In the genomic region with DNA sequence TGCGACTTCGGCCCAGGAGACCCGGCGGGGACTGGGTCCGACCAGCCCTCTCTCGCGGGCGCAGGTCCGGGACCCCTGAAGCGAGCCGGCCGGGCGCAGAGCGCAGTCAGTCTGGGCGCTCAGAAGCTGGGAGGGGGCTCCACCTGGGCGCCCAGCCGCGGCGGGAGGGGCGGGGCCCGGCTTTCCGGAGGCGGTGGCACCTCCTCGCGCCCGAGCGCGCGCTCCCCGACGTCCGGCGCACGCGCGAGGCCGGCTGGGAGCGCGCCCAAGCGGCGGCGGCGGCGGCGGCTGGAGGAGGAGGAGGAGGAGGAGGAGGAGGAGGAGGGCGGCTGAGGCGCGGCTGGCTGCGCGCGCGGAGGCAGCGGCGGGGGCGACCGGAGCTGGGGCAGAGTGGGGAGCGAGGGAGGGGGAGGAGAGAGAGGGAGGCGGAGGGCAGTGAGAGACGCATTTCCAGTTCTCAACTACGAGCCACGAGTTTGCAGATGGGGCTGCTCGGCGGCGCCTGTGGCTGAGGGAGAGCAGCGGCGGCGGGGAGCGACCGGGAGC, we compare ENCODE assay signal across 8 cellular contexts. TPM values are rescaled to one million over a fixed set of nuclear protein-coding genes. Genes with fewer than 3 reads are reported as not detected.
DNase-seq lines count a peak whose midpoint lies in the region; ATAC-seq and TF ChIP-seq lines count a peak whose summit lies in the region.

A gene with protein sequence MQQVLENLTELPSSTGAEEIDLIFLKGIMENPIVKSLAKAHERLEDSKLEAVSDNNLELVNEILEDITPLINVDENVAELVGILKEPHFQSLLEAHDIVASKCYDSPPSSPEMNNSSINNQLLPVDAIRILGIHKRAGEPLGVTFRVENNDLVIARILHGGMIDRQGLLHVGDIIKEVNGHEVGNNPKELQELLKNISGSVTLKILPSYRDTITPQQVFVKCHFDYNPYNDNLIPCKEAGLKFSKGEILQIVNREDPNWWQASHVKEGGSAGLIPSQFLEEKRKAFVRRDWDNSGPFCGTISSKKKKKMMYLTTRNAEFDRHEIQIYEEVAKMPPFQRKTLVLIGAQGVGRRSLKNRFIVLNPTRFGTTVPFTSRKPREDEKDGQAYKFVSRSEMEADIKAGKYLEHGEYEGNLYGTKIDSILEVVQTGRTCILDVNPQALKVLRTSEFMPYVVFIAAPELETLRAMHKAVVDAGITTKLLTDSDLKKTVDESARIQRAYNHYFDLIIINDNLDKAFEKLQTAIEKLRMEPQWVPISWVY (plus strand): TSS at position 445 of the 546 bp plus-strand sequence. CDS start 50,216 bp downstream, outside the sequence.

- no peak for TF ChIP-seq CTCF in AG10803 (conservative IDR thresholded peaks at IDR 0.05; ENCODE audit: low read length)
- no peak for TF ChIP-seq CTCF in activated CD8-positive, alpha-beta T cell treated with anti-CD3 and anti-CD28 coated beads for 36 hours (IDR thresholded peaks at IDR 0.05)

- peak within 1 kb of the TSS; percentile 83 for H3K4me3 ChIP-seq in AG10803 (ENCODE audit: low read length)

- CTCF ChIA-PET in activated CD8-positive, alpha-beta T cell treated with anti-CD3 and anti-CD28 coated beads for 36 hours (lab: Charles Lee) = interaction anchor here (1.2 to 5.5 kb wide), 2 partner anchors 93 to 94 kb away, joined by 3 to 53 read pairs; no protein-coding TSS in a partner anchor

- intact Hi-C loops in activated CD8-positive, alpha-beta T cell treated with anti-CD3 and anti-CD28 coated beads for 36 hours (cut with micrococcal nuclease) = loop anchor here (10.0 kb wide), 2 partner anchors 168 to 182 kb away; partner anchors contain the start of gene GSDME

- peak within 1 kb of the TSS; percentile 92 for H3K27ac Mint-ChIP-seq in activated CD8-positive, alpha-beta T cell treated with anti-CD3 and anti-CD28 coated beads for 36 hours

- peaks cover 34% of the 10 kb centered on the region for H3K4me1 Mint-ChIP-seq in activated CD8-positive, alpha-beta T cell treated with anti-CD3 and anti-CD28 coated beads for 36 hours (ENCODE audit: low read depth)

- H3K36me3 Mint-ChIP-seq in activated CD8-positive, alpha-beta T cell treated with anti-CD3 and anti-CD28 coated beads for 36 hours (ENCODE audit: low read depth) = peaks cover 5% of the 10 kb centered on the region

- peak; percentile 72 for DNase-seq in AG10803 (ENCODE audit: low read depth)
- peak; percentile 59 to 88 for DNase-seq in NCI-H526 (lab: John Stamatoyannopoulos, UW)
- DNase-seq in activated CD8-positive, alpha-beta T cell treated with anti-CD3 and anti-CD28 coated beads for 36 hours = peak; percentile 74
- DNase-seq in effector CD8-positive, alpha-beta T cell (lab: John Stamatoyannopoulos, UW) = peak; percentile 73
- DNase-seq in medulla oblongata (ENCODE audit: extremely low spot score) = peak; percentile 69
- peak; percentile 64 for DNase-seq in stimulated activated CD8-positive, alpha-beta memory T cell treated with anti-CD3 and anti-CD28 coated beads, Interleukin-12 subunit alpha, Interleukin-12 subunit beta, amount 100 ng/mL, for 1 hour (ENCODE audit: low read depth)

- peaks cover 4% of the 10 kb centered on the region for H3K27me3 Mint-ChIP-seq in activated CD8-positive, alpha-beta T cell treated with anti-CD3 and anti-CD28 coated beads for 36 hours

- H3K4me3 Mint-ChIP-seq in activated CD8-positive, alpha-beta T cell treated with anti-CD3 and anti-CD28 coated beads for 36 hours = peak within 1 kb of the TSS; percentile 99

- H3K9me3 Mint-ChIP-seq in activated CD8-positive, alpha-beta T cell treated with anti-CD3 and anti-CD28 coated beads for 36 hours = no peaks in the 10 kb centered on the region

- peak; percentile 47 for ATAC-seq in GM19025 (IDR thresholded peaks at IDR 0.05; ENCODE audit: low read depth, unreplicated experiment)
- peak; percentile 48 for ATAC-seq in HG03196 (IDR thresholded peaks at IDR 0.05; ENCODE audit: unreplicated experiment)
- peak; percentile 61 for ATAC-seq in activated CD8-positive, alpha-beta T cell treated with anti-CD3 and anti-CD28 coated beads for 36 hours

- POLR2A ChIA-PET in activated CD8-positive, alpha-beta T cell treated with anti-CD3 and anti-CD28 coated beads for 36 hours (lab: Charles Lee) = interaction anchor here (0.6 to 1.1 kb wide), 3 partner anchors 15 to 355 kb away, joined by 3 to 4 read pairs (median 3); no protein-coding TSS in a partner anchor

RNA-seq across cellular contexts. Expression of the gene that starts here (rescaled TPM):
- total RNA-seq in activated CD8-positive, alpha-beta T cell treated with anti-CD3 and anti-CD28 coated beads for 36 hours = 10 to 100 TPM; 32.6 to 40.4 TPM

Comparison
In these comparisons a context has a peak if more than half of its experiments do, and no peak if none do; other contexts are left out.
1. Peak in every context shown above with its lines: DNase-seq, ATAC-seq and H3K4me3 ChIP-seq.